In the genomic region with DNA sequence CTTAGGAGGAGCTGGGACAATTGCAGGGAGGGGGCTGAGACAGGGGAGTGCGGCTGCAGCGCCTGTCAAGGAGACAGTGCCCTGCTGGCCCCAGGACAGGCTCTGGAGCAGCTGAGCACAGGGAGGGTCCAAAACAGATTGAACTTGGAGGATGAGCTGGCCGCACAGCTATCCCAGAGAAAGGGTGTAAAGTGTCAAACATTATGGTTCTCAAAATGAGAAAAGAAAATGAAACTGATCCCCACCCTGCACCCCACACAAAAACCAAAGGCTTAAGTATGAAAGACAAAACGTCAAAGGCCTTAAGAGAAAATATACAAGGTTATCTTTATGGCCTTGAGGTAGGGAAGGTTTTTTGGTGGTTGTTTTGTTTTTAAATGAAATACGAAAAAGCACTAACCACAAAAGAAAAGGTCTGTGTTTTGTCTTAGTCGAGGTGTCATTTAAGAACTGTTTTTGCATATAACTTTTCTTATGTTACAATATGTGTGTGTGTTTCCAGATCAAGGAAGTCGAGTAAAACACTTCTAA, we compare ENCODE assay signal across 8 cellular contexts.
DNase-seq lines count a peak whose midpoint lies in the region; ATAC-seq and TF ChIP-seq lines count a peak whose summit lies in the region.

No MANE protein-coding gene starts in this region.

- no peaks in the 10 kb centered on the region for H3K9me2 ChIP-seq in MM.1S (replicated peaks; ENCODE audit: insufficient read depth, low read length)

- peaks cover 13% of the 10 kb centered on the region for H3F3A ChIP-seq in MM.1S (ENCODE audit: insufficient read depth, low read length)

- H3K36me3 ChIP-seq in CD8-positive, alpha-beta T cell (ENCODE audit: insufficient read depth, low read length) = no peaks in the 10 kb centered on the region
- H3K36me3 ChIP-seq in MM.1S (replicated peaks; ENCODE audit: insufficient read depth, low read length) (no peaks in the 10 kb centered on the region), esophagus (ENCODE audit: control insufficient read depth in 2 of 2, insufficient read depth in 2 of 2, low read length in 1 of 2) (no peaks in the 10 kb centered on the region)

- peak overlapping the region; percentile 98 for H3K27ac Mint-ChIP-seq in CD8-positive, alpha-beta T cell

- H4K20me1 ChIP-seq in MM.1S (ENCODE audit: insufficient read depth, low read length) = no peaks in the 10 kb centered on the region

- no peaks in the 10 kb centered on the region for H3K36me3 Mint-ChIP-seq in CD8-positive, alpha-beta T cell

- peak in 3 of 7 experiments; percentile 39 to 57 (median 47) for DNase-seq in CD8-positive, alpha-beta T cell
- DNase-seq in MM.1S = peak; percentile 77
- peak in 5 of 6 experiments; percentile 18 to 83 (median 78) for DNase-seq in stimulated activated naive CD4-positive, alpha-beta T cell (lab: John Stamatoyannopoulos, UW)
- DNase-seq in NCI-H524 (lab: John Stamatoyannopoulos, UW) = no peak
- no peak for DNase-seq in NCI-H1092 treated with DMSO at 0.1 percent for 48 hours (lab: John Stamatoyannopoulos, UW)
- no peak for DNase-seq in superior temporal gyrus (ENCODE audit: extremely low spot score)

- H3K27ac ChIP-seq in CD8-positive, alpha-beta T cell (ENCODE audit: low read depth, low read length) = peak overlapping the region; percentile 87
- H3K27ac ChIP-seq in MM.1S (ENCODE audit: low read length) = peak overlapping the region; percentile 86
- H3K27ac ChIP-seq in esophagus (ENCODE audit: low read depth in 2 of 2, low read length in 1 of 2) = peak overlapping the region; percentile 40 to 74

- peak overlapping the region; percentile 77 for H3K4me2 ChIP-seq in MM.1S (ENCODE audit: low read depth, low read length)

- no peaks in the 10 kb centered on the region for H3K9me3 Mint-ChIP-seq in CD8-positive, alpha-beta T cell

- peak overlapping the region; percentile 42 for H3K4me3 ChIP-seq in CD8-positive, alpha-beta T cell (ENCODE audit: low read depth, low read length)
- H3K4me3 ChIP-seq in MM.1S (ENCODE audit: low read length) (peak overlapping the region; percentile 39; the same call in 1 of the 2 replicates), esophagus (ENCODE audit: low read depth in 1 of 2, low read length in 2 of 2) (no peak overlapping the region)

- peaks cover 86% of the 10 kb centered on the region for H3K79me2 ChIP-seq in MM.1S (ENCODE audit: low read length)

- 0 out of 2 replicates have a peak overlapping the region, but pooled peaks have one; percentile 2 for H2AFZ ChIP-seq in MM.1S (ENCODE audit: low read length)

- ATAC-seq in CD8-positive, alpha-beta T cell = peak; percentile 69
- peak; percentile 61 for ATAC-seq in GM21576 (IDR thresholded peaks at IDR 0.05; ENCODE audit: unreplicated experiment)

- H3K4me1 Mint-ChIP-seq in CD8-positive, alpha-beta T cell (ENCODE audit: low read depth) = peaks cover 72% of the 10 kb centered on the region

- no peak for TF ChIP-seq CTCF in CD8-positive, alpha-beta T cell (IDR thresholded peaks at IDR 0.05)
- TF ChIP-seq CTCF in MM.1S (IDR thresholded peaks at IDR 0.05; ENCODE audit: low read length) = no peak

- CTCF ChIA-PET in CD8-positive, alpha-beta T cell (lab: Charles Lee) = interaction anchor here (1.0 to 1.6 kb wide), 2 partner anchors 10 to 22 kb away, joined by 4 to 6 read pairs; no protein-coding TSS in a partner anchor

- intact Hi-C loops in CD8-positive, alpha-beta T cell (cut with DNase I, micrococcal nuclease) = loop anchor here (1.0 to 5.0 kb wide), 5 partner anchors 9 to 108 kb away; no protein-coding TSS in a partner anchor

- H3K9ac ChIP-seq in MM.1S (ENCODE audit: low read length) = peak overlapping the region; percentile 48

- H3K27me3 Mint-ChIP-seq in CD8-positive, alpha-beta T cell (ENCODE audit: low read depth) = no peaks in the 10 kb centered on the region

- no peaks in the 10 kb centered on the region for H3K9me3 ChIP-seq in CD8-positive, alpha-beta T cell (ENCODE audit: low read length)
- no peaks in the 10 kb centered on the region for H3K9me3 ChIP-seq in MM.1S (replicated peaks; ENCODE audit: insufficient read depth, low read length)
- no peaks in the 10 kb centered on the region for H3K9me3 ChIP-seq in esophagus (ENCODE audit: control insufficient read depth in 2 of 2, insufficient read depth in 1 of 2, low read depth in 1 of 2, low read length in 1 of 2)

- H3K4me1 ChIP-seq in CD8-positive, alpha-beta T cell (ENCODE audit: insufficient read depth, low read length) = peaks cover 76% of the 10 kb centered on the region
- peaks cover 10% of the 10 kb centered on the region for H3K4me1 ChIP-seq in MM.1S (ENCODE audit: low read length)
- peaks cover 10 to 24% of the 10 kb centered on the region in 2 donors for H3K4me1 ChIP-seq in esophagus (ENCODE audit: control insufficient read depth in 2 of 2, insufficient read depth in 2 of 2, low read length in 1 of 2)

- POLR2A ChIA-PET in CD8-positive, alpha-beta T cell (lab: Charles Lee) = interaction anchor here (1.2 to 1.8 kb wide), 3 partner anchors 8 to 19 kb away, joined by 3 to 5 read pairs (median 4); no protein-coding TSS in a partner anchor

- WGBS in esophagus, 2 donors = 27 to 32% methylated on average over 7 of the region's 7 CpGs

- no peaks in the 10 kb centered on the region for H3K27me3 ChIP-seq in CD8-positive, alpha-beta T cell (ENCODE audit: insufficient read depth, low read length)
- H3K27me3 ChIP-seq in MM.1S (replicated peaks; ENCODE audit: insufficient read depth, low read length) (no peaks in the 10 kb centered on the region), esophagus (ENCODE audit: control insufficient read depth in 1 of 2, insufficient read depth in 2 of 2, low read length in 2 of 2) (no peaks in the 10 kb centered on the region)

- peak overlapping the region; percentile 74 for H3K4me3 Mint-ChIP-seq in CD8-positive, alpha-beta T cell

Comparison
In these comparisons a context has a peak if more than half of its experiments do, and no peak if none do; other contexts are left out.
1. DNase-seq: peak in MM.1S (single experiment) and stimulated activated naive CD4-positive, alpha-beta T cell (5 of 6); none in NCI-H524 (0 of 2), NCI-H1092 treated with DMSO at 0.1 percent for 48 hours (single experiment) and superior temporal gyrus (single experiment).
2. H3K4me3 ChIP-seq: peak in CD8-positive, alpha-beta T cell (single experiment) and MM.1S (single experiment); none in esophagus (0 of 2).
3. Peak in every context shown above with its lines, with median percentiles within 50 percentile points of each other: H3K27ac ChIP-seq.